2 cellular contexts compared by ENCODE assay signal in genomic region chr16:3035289-3035971, GRCh38.
TF ChIP-seq lines count a peak whose summit lies in the region.

No MANE protein-coding gene starts in this region.

TF ChIP-seq in IMR-90, 13 proteins besides CTCF, POLR2A, EP300 and RAD21:
- TF ChIP-seq CEBPB (IDR thresholded peaks at IDR 0.05; ENCODE audit: low read depth, low read length) (no peak), SMC3 (IDR thresholded peaks at IDR 0.05; ENCODE audit: low read depth, low read length) (no peak), NFE2L2 (IDR thresholded peaks at IDR 0.05; ENCODE audit: low read depth, low read length) (no peak), CHD1 (IDR thresholded peaks at IDR 0.05; ENCODE audit: low read depth, low read length) (no peak), ELK1 (IDR thresholded peaks at IDR 0.05; ENCODE audit: borderline replicate concordance, low read depth, low read length) (no peak), RFX5 (IDR thresholded peaks at IDR 0.05; ENCODE audit: low read depth, low read length) (no peak), MAFK (IDR thresholded peaks at IDR 0.05; ENCODE audit: low read depth, low read length) (no peak), MXI1 (IDR thresholded peaks at IDR 0.05; ENCODE audit: borderline replicate concordance, low read depth, low read length) (no peak), FOS (IDR thresholded peaks at IDR 0.05; ENCODE audit: low read depth, low read length) (no peak), RCOR1 (IDR thresholded peaks at IDR 0.05; ENCODE audit: insufficient replicate concordance, low read length) (no peak), BHLHE40 (IDR thresholded peaks at IDR 0.05; ENCODE audit: low read depth, low read length) (no peak), MAZ (IDR thresholded peaks at IDR 0.05; ENCODE audit: borderline replicate concordance, low read depth, low read length) (no peak)

TF ChIP-seq in H1, 55 proteins besides CTCF, POLR2A, EP300 and RAD21:
- no peak for TF ChIP-seq SIRT6 (IDR thresholded peaks at IDR 0.05; ENCODE audit: low read length)
- no peak for TF ChIP-seq RFX5 (IDR thresholded peaks at IDR 0.05; ENCODE audit: borderline replicate concordance, low read depth, low read length)
- no peak for TF ChIP-seq FOSL1 (IDR thresholded peaks at IDR 0.05; ENCODE audit: insufficient read depth, low read depth, low read length)
- TF ChIP-seq ATF3 (IDR thresholded peaks at IDR 0.05; ENCODE audit: insufficient read depth, low read depth, low read length) = no peak
- TF ChIP-seq CBX8 (IDR thresholded peaks at IDR 0.05; ENCODE audit: borderline replicate concordance, low read depth, low read length) = no peak
